29 cellular contexts compared by ENCODE assay signal in genomic region chr4:71261001-71261400, GRCh38.
DNase-seq lines count a peak whose midpoint lies in the region; ATAC-seq, FAIRE-seq and TF ChIP-seq lines count a peak whose summit lies in the region.
"Had no signal": no experiment of that assay in that cellular context is flagged by ENCODE, and none has a peak within 500 bp of the region (broad histone marks: within the 10 kb centered on the region; RNA-seq: fewer than 3 reads in every experiment).

No MANE protein-coding gene starts in this region.

- peaks cover 6% of the 10 kb centered on the region for H3K36me3 Mint-ChIP-seq in chondrocyte (ENCODE audit: low read depth)
- H3K36me3 Mint-ChIP-seq: IgD-negative memory B cell, naive B cell had no signal

- intact Hi-C loops in right cardiac atrium (cut with DNase I): no loop called here

- TF ChIP-seq CTCF in Loucy (conservative IDR thresholded peaks at IDR 0.05; ENCODE audit: low read length) (no peak), chondrocyte (IDR thresholded peaks at IDR 0.05) (no peak)

- H3K9me3 ChIP-seq in Loucy (ENCODE audit: insufficient read depth, low read depth, low read length) (no peaks in the 10 kb centered on the region), right cardiac atrium (ENCODE audit: control insufficient read depth, low read length) (no peaks in the 10 kb centered on the region)
- H3K9me3 ChIP-seq: BLaER1, Caco-2, upper lobe of left lung had no signal

- H3K4me2 ChIP-seq in Loucy (ENCODE audit: low read depth, low read length, poor library complexity, severe bottlenecking): peak overlapping the region; percentile 47
- H3K4me2 ChIP-seq: BLaER1 had no signal

- peaks cover 17% of the 10 kb centered on the region; the same call in 1 of the 2 replicates for H3K79me2 ChIP-seq in Loucy (ENCODE audit: insufficient read depth, low read length)

- peaks cover 51% of the 10 kb centered on the region for H3K4me1 Mint-ChIP-seq in chondrocyte (ENCODE audit: low read depth)

- DNase-seq in chondrocyte (ENCODE audit: low spot score) (no peak), right cardiac atrium (peak in 2 of 3 donors; percentile 52 to 55), superior temporal gyrus (ENCODE audit: extremely low spot score) (peak; percentile 35), urothelium cell line (ENCODE audit: low spot score) (no peak)
- DNase-seq: ACHN; activated CD4-positive, alpha-beta T cell treated with anti-CD3 and anti-CD28 coated beads for 48 hours; activated naive CD4-positive, alpha-beta T cell; activated T-cell treated with anti-CD3 and anti-CD28 coated beads, Interleukin-2, amount 50 U/mL, for 24 hours; Caco-2; DND-41; mesendoderm; naive B cell; NCI-H1105; NCI-H2029; NCI-H226; nucleus accumbens; RPMI8226; T-helper 2 cell; upper lobe of left lung had no signal

- peak overlapping the region; percentile 98 for H3K27ac Mint-ChIP-seq in chondrocyte (ENCODE audit: unreplicated experiment)
- H3K27ac Mint-ChIP-seq: activated T-cell treated with anti-CD3 and anti-CD28 coated beads, Interleukin-2, amount 50 U/mL, for 24 hours; IgD-negative memory B cell; stimulated activated naive CD8-positive, alpha-beta T cell treated with anti-CD3 and anti-CD28 coated beads, Interleukin-15, Interleukin-2, amounts not matched to agents 100 ng/mL and 50 ng/mL, for 24 hours had no signal

- no peaks in the 10 kb centered on the region for H3K9me3 Mint-ChIP-seq in chondrocyte (ENCODE audit: low read depth)
- H3K9me3 Mint-ChIP-seq: activated T-cell treated with anti-CD3 and anti-CD28 coated beads, Interleukin-2, amount 50 U/mL, for 24 hours; IgD-negative memory B cell; naive B cell; stimulated activated naive CD8-positive, alpha-beta T cell treated with anti-CD3 and anti-CD28 coated beads, Interleukin-15, Interleukin-2, amounts not matched to agents 100 ng/mL and 50 ng/mL, for 24 hours had no signal

- H3K27me3 ChIP-seq in Loucy (ENCODE audit: insufficient read depth, low read length, poor library complexity, severe bottlenecking) (no peaks in the 10 kb centered on the region), right cardiac atrium (ENCODE audit: control insufficient read depth, insufficient read depth) (no peaks in the 10 kb centered on the region)
- H3K27me3 ChIP-seq: BLaER1, upper lobe of left lung had no signal

- H3K4me1 ChIP-seq in Loucy (ENCODE audit: insufficient read depth, low read length, poor library complexity, severe bottlenecking) (peaks cover 38% of the 10 kb centered on the region), right cardiac atrium (ENCODE audit: control insufficient read depth, insufficient read depth, low read length) (peaks cover 5% of the 10 kb centered on the region)
- H3K4me1 ChIP-seq: Caco-2 had no signal

- no peak overlapping the region for H3K4me3 Mint-ChIP-seq in chondrocyte (ENCODE audit: unreplicated experiment)
- H3K4me3 Mint-ChIP-seq: activated T-cell treated with anti-CD3 and anti-CD28 coated beads, Interleukin-2, amount 50 U/mL, for 24 hours; naive B cell; stimulated activated naive CD8-positive, alpha-beta T cell treated with anti-CD3 and anti-CD28 coated beads, Interleukin-15, Interleukin-2, amounts not matched to agents 100 ng/mL and 50 ng/mL, for 24 hours had no signal

- H3K9me2 ChIP-seq in Loucy (replicated peaks; ENCODE audit: low read depth, low read length): no peaks in the 10 kb centered on the region

- peaks cover 14% of the 10 kb centered on the region; the same call in 1 of the 2 replicates for H3K36me3 ChIP-seq in Loucy (ENCODE audit: insufficient read depth, low read length)
- H3K36me3 ChIP-seq: BLaER1, upper lobe of left lung had no signal

- no peaks in the 10 kb centered on the region for H3K27me3 Mint-ChIP-seq in chondrocyte (ENCODE audit: low read depth)
- H3K27me3 Mint-ChIP-seq: activated T-cell treated with anti-CD3 and anti-CD28 coated beads, Interleukin-2, amount 50 U/mL, for 24 hours; naive B cell; stimulated activated naive CD8-positive, alpha-beta T cell treated with anti-CD3 and anti-CD28 coated beads, Interleukin-15, Interleukin-2, amounts not matched to agents 100 ng/mL and 50 ng/mL, for 24 hours had no signal

- WGBS in right cardiac atrium: 48% methylated on average over 6 of the region's 6 CpGs

- H3K27ac ChIP-seq in right cardiac atrium (ENCODE audit: low read length): peak overlapping the region; percentile 57
- H3K27ac ChIP-seq: BLaER1, SK-N-MC, upper lobe of left lung had no signal

- no peak overlapping the region for H3K4me3 ChIP-seq in Loucy (ENCODE audit: low read length, poor library complexity, severe bottlenecking)
- no peak overlapping the region for H3K4me3 ChIP-seq in right cardiac atrium (ENCODE audit: low read length)
- H3K4me3 ChIP-seq: BLaER1, SK-N-MC, upper lobe of left lung had no signal

- H3F3A ChIP-seq in Loucy (ENCODE audit: low read depth): no peaks in the 10 kb centered on the region

- no peak for FAIRE-seq in urothelium cell line (lab: Jason Lieb, UNC)
- FAIRE-seq: bronchial epithelial cell, endothelial cell of umbilical vein had no signal

- peaks cover 4% of the 10 kb centered on the region for H4K20me1 ChIP-seq in Loucy (ENCODE audit: insufficient read depth, low read length, poor library complexity, severe bottlenecking)
- H4K20me1 ChIP-seq: BLaER1 had no signal

- ATAC-seq in right cardiac atrium (peak; percentile 63 to 82), GM19023 (IDR thresholded peaks at IDR 0.05; ENCODE audit: unreplicated experiment) (no peak), GM21526 (IDR thresholded peaks at IDR 0.05; ENCODE audit: low FRiP score, unreplicated experiment) (no peak)
- ATAC-seq: HCT116 had no signal

- H3K9ac ChIP-seq in Loucy (ENCODE audit: low read depth, low read length, poor library complexity, severe bottlenecking): no peak overlapping the region
- H3K9ac ChIP-seq: BLaER1 had no signal

- H2AFZ ChIP-seq in Loucy (ENCODE audit: low read length): no peak overlapping the region

Comparison
In these comparisons a context has a peak if more than half of its experiments do, and no peak if none do; other contexts are left out.
1. DNase-seq: peak in right cardiac atrium (2 of 3) and superior temporal gyrus (single experiment); none in chondrocyte (single experiment) and urothelium cell line (single experiment).
2. ATAC-seq: peak in right cardiac atrium (2 of 2); none in GM19023 (single experiment) and GM21526 (single experiment).